ENCODE assay signal across 33 cellular contexts in the genomic region with DNA sequence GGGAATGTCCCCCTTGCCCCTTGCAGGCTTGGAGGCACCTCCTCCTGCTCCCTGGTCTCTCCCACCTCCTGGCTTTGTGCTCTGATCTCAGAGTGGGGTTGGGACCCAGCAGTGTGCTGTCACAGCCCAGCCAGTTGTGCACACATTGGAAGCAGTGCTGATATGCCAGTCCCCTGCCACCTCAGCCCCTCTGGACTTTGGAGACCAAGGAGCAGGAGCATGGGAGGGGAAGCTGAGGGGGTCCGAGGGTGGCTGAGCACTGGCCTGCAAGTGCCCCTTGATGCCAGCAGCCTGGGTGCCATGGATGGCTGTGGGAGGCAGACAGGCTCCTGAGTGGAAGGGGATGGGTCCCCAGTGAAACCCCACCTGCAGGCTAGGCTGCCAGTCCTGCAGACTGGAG.
"Had no signal": no experiment of that assay in that cellular context is flagged by ENCODE, and none has a peak within 500 bp of the region (broad histone marks: within the 10 kb centered on the region; RNA-seq: fewer than 3 reads in every experiment).

No MANE protein-coding gene starts in this region.

- DNase-seq: Karpas-422, Kasumi-1, MG63, MM.1S, MV-4-11, NCI-H1048, NCI-H1092, NCI-H1092 treated with DMSO at 0.1 percent for 48 hours, NCI-H1105, NCI-H1105 treated with DMSO at 0.1 percent for 48 hours, NCI-H1417, NCI-H1417 treated with DMSO at 0.1 percent for 48 hours, NCI-H1436, NCI-H1436 treated with DMSO at 0.1 percent for 48 hours, NCI-H146, NCI-H1694, NCI-H1694 treated with DMSO at 0.1 percent for 48 hours, NCI-H187, NCI-H187 treated with DMSO at 0.1 percent for 48 hours, NCI-H1930, NCI-H2029, NCI-H2029 treated with DMSO at 0.1 percent for 48 hours, NCI-H2081, NCI-H2081 treated with DMSO at 0.1 percent for 48 hours, NCI-H2107, NCI-H2171, NCI-H2171 treated with DMSO at 0.1 percent for 48 hours, NCI-H2227 treated with DMSO at 0.1 percent for 48 hours, NCI-H226, NCI-H345, NCI-H446, NCI-H446 treated with DMSO at 0.1 percent for 48 hours, NCI-H510A had no signal
